Comparison of ENCODE assay signal across 9 cellular contexts in genomic region chr20:23049201-23049932, GRCh38. TPM values are rescaled to one million over a fixed set of nuclear protein-coding genes. Genes with fewer than 3 reads are reported as not detected.
DNase-seq lines count a peak whose midpoint lies in the region; ATAC-seq and TF ChIP-seq lines count a peak whose summit lies in the region.
"Had no signal": no experiment of that assay in that cellular context is flagged by ENCODE, and none has a peak within 500 bp of the region (broad histone marks: within the 10 kb centered on the region; RNA-seq: fewer than 3 reads in every experiment).

Gene THBD (minus strand): TSS chr20:23049672. CDS start chr20:23049504, 168 bp downstream.

- no peaks in the 10 kb centered on the region for H3K36me3 Mint-ChIP-seq in activated CD4-positive, alpha-beta memory T cell treated with anti-CD3 and anti-CD28 coated beads for 36 hours
- H3K36me3 Mint-ChIP-seq in glutamatergic neuron (ENCODE audit: unreplicated experiment), result peaks cover 5% of the 10 kb centered on the region
- H3K36me3 Mint-ChIP-seq in osteocyte (ENCODE audit: unreplicated experiment), result peaks cover 2% of the 10 kb centered on the region

- peak; percentile 55 for DNase-seq in DMS53 (lab: John Stamatoyannopoulos, UW)
- no peak for DNase-seq in DMS53 treated with DMSO at 0.1 percent for 48 hours (lab: John Stamatoyannopoulos, UW; ENCODE audit: unreplicated experiment)
- peak; percentile 18 for DNase-seq in activated CD4-positive, alpha-beta memory T cell treated with anti-CD3 and anti-CD28 coated beads for 36 hours
- peak; percentile 44 for DNase-seq in glutamatergic neuron
- no peak for DNase-seq in osteocyte (ENCODE audit: extremely low spot score, unreplicated experiment)
- no peak for DNase-seq in NCI-H2227 treated with DMSO at 0.1 percent for 48 hours (lab: John Stamatoyannopoulos, UW)

- no peak for ATAC-seq in HG03135 (IDR thresholded peaks at IDR 0.05; ENCODE audit: unreplicated experiment)
- ATAC-seq in GM19035 (IDR thresholded peaks at IDR 0.05; ENCODE audit: unreplicated experiment), result no peak

- TF ChIP-seq CTCF in glutamatergic neuron (IDR thresholded peaks at IDR 0.05; ENCODE audit: partially characterized antibody, unreplicated experiment), result no peak
- no peak for TF ChIP-seq CTCF in osteocyte (IDR thresholded peaks at IDR 0.05)

- no peak within 1 kb of the TSS for H3K4me3 Mint-ChIP-seq in activated CD4-positive, alpha-beta memory T cell treated with anti-CD3 and anti-CD28 coated beads for 36 hours
- peak within 1 kb of the TSS; percentile 74 for H3K4me3 Mint-ChIP-seq in glutamatergic neuron (ENCODE audit: unreplicated experiment)
- peak within 1 kb of the TSS; percentile 84 for H3K4me3 Mint-ChIP-seq in osteocyte (ENCODE audit: unreplicated experiment)

- POLR2A ChIA-PET in activated CD4-positive, alpha-beta memory T cell treated with anti-CD3 and anti-CD28 coated beads for 36 hours (lab: Charles Lee), result no interaction called here

- intact Hi-C loops in activated CD4-positive, alpha-beta memory T cell treated with anti-CD3 and anti-CD28 coated beads for 36 hours (cut with micrococcal nuclease), result loop anchor here (5.0 to 10.0 kb wide), 2 partner anchors 188 to 355 kb away; no protein-coding TSS in a partner anchor

- CTCF ChIA-PET in activated CD4-positive, alpha-beta memory T cell treated with anti-CD3 and anti-CD28 coated beads for 36 hours (lab: Charles Lee), result no interaction called here

- no peaks in the 10 kb centered on the region for H3K9me3 Mint-ChIP-seq in activated CD4-positive, alpha-beta memory T cell treated with anti-CD3 and anti-CD28 coated beads for 36 hours
- H3K9me3 Mint-ChIP-seq in glutamatergic neuron (ENCODE audit: unreplicated experiment) (peaks cover 7% of the 10 kb centered on the region), osteocyte (ENCODE audit: unreplicated experiment) (no peaks in the 10 kb centered on the region)

- H3K27ac Mint-ChIP-seq in activated CD4-positive, alpha-beta memory T cell treated with anti-CD3 and anti-CD28 coated beads for 36 hours, result no peak within 1 kb of the TSS
- H3K27ac Mint-ChIP-seq in glutamatergic neuron (ENCODE audit: unreplicated experiment) (no peak within 1 kb of the TSS), osteocyte (ENCODE audit: unreplicated experiment) (peak within 1 kb of the TSS; percentile 92)

- H3K27me3 Mint-ChIP-seq in activated CD4-positive, alpha-beta memory T cell treated with anti-CD3 and anti-CD28 coated beads for 36 hours, result peaks cover 34% of the 10 kb centered on the region
- H3K27me3 Mint-ChIP-seq in glutamatergic neuron (ENCODE audit: unreplicated experiment), result peaks cover 19% of the 10 kb centered on the region
- H3K27me3 Mint-ChIP-seq in osteocyte (ENCODE audit: unreplicated experiment), result no peaks in the 10 kb centered on the region

- no peaks in the 10 kb centered on the region for H3K4me1 Mint-ChIP-seq in activated CD4-positive, alpha-beta memory T cell treated with anti-CD3 and anti-CD28 coated beads for 36 hours (ENCODE audit: low read depth)
- H3K4me1 Mint-ChIP-seq in glutamatergic neuron (ENCODE audit: low read depth, unreplicated experiment) (no peaks in the 10 kb centered on the region), osteocyte (ENCODE audit: unreplicated experiment) (peaks cover 44% of the 10 kb centered on the region)

RNA-seq across cellular contexts. Expression of gene THBD, which starts in this region (rescaled TPM):
- not detected for total RNA-seq in activated CD4-positive, alpha-beta memory T cell treated with anti-CD3 and anti-CD28 coated beads for 36 hours
- total RNA-seq in glutamatergic neuron (ENCODE audit: unreplicated experiment) (not detected), osteocyte (66.3 and 68.3 TPM in 2 replicates)
- total RNA-seq: T-helper 2 cell treated with Interferon-gamma antibody and Interleukin-4, amounts not matched to agents 100 ng/mL and 5 ng/mL, for 36 hours had no signal

Comparison
In these comparisons a context has a peak if more than half of its experiments do, and no peak if none do; other contexts are left out.
1. RNA of gene THBD (total RNA-seq): 66.3 to 68.3 TPM in osteocyte; not detected in activated CD4-positive, alpha-beta memory T cell treated with anti-CD3 and anti-CD28 coated beads for 36 hours and not detected in glutamatergic neuron (single experiment); every median in the first group is over 10 times any median in the second.
2. Peak in DNase-seq in activated CD4-positive, alpha-beta memory T cell treated with anti-CD3 and anti-CD28 coated beads for 36 hours; RNA of the gene not detected or under 1 TPM.
3. Peak in DNase-seq in glutamatergic neuron; RNA of the gene not detected or under 1 TPM.